Comparison of ENCODE assay signal across 8 cellular contexts in the genomic region with DNA sequence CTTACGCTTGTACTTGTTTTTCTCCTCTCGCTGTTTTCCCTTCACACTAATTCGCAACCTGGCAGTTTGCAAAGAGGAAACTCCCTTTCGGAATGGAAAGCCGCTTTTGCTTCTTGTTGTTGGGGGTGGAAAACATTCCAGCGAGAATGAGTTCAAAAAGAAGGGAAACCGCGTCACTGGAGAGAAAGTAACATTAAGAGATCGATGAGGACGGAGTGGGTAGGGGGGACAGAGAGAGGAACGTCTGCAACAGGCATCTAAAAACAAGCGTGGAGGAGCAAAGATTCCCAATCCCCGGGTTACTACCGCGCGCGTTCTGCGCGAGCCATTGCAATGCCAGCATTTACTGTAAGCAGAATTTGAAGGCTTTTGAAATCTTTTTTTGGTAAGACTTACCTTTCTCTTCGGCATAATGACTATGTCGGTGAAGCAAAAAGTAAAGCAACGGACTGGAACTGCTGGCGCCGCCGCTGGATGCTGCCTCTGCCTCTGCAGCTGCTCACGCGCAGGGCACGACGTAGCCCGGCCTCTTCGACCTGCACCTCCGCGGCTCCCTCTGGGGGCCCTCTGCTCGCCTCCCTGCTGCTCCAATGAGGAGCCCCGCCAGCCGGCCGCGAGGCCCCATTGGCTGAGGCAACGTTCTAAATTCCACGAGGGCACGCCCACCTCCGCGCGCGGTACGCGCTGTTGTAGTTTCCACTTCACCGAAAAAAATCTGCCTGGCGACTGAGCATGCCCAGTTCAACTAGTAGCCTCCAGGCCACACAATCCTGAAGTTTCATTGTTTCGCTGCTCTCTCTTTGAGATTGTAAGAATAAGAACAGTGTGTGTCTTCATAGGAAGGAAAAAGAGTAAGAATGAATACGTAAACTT. TPM values are rescaled to one million over a fixed set of nuclear protein-coding genes. Genes with fewer than 3 reads are reported as not detected.
DNase-seq lines count a peak whose midpoint lies in the region; ATAC-seq and TF ChIP-seq lines count a peak whose summit lies in the region.

A gene (minus strand): TSS at position 533 of the 873 bp plus-strand sequence.

- peak within 1 kb of the TSS; percentile 85 for H3K4me3 ChIP-seq in IMR-90 (ENCODE audit: insufficient read depth, low read depth, low read length)
- H3K4me3 ChIP-seq in PC-3 (ENCODE audit: low read length) = peak within 1 kb of the TSS; percentile 97
- H3K4me3 ChIP-seq in epithelial cell of proximal tubule (ENCODE audit: low read depth, low read length) = peak within 1 kb of the TSS; percentile 94

- peak; percentile 92 for DNase-seq in DMS 273 treated with DMSO at 0.1 percent for 48 hours (lab: John Stamatoyannopoulos, UW)
- DNase-seq in IMR-90 = peak; percentile 91
- DNase-seq in PC-3 = peak; percentile 91
- DNase-seq in activated T-cell treated with anti-CD3 and anti-CD28 coated beads, Interleukin-2, amount 50 U/mL, for 1 hour = peak; percentile 92
- no peak for DNase-seq in epithelial cell of proximal tubule (ENCODE audit: low read depth)
- DNase-seq in mucosa of gallbladder (ENCODE audit: low spot score) = peak; percentile 96
- DNase-seq in stimulated activated CD8-positive, alpha-beta memory T cell treated with anti-CD3 and anti-CD28 coated beads, Interleukin-4, amount 100 ng/mL, for 4 hours (ENCODE audit: low read depth in 2 of 2, low spot score in 1 of 2) = peak; percentile 84 to 89

- TF ChIP-seq CTCF in IMR-90 (conservative IDR thresholded peaks at IDR 0.05; ENCODE audit: low read depth, low read length) = 0 out of 2 replicates have a peak, but pooled peaks have one; percentile 9
- TF ChIP-seq CTCF in PC-3 (conservative IDR thresholded peaks at IDR 0.05; ENCODE audit: low read depth, low read length) = no peak
- TF ChIP-seq CTCF in epithelial cell of proximal tubule (conservative IDR thresholded peaks at IDR 0.05; ENCODE audit: low read depth, low read length) = peak; percentile 13

- POLR2A ChIA-PET in IMR-90 (lab: Charles Lee; ENCODE audit: unreplicated experiment) = no interaction called here
- POLR2A ChIA-PET in PC-3 (lab: Charles Lee; ENCODE audit: unreplicated experiment) = no interaction called here

- H2AFZ ChIP-seq in IMR-90 (replicated peaks; ENCODE audit: low read length, poor library complexity) (peak within 1 kb of the TSS; percentile 94), PC-3 (ENCODE audit: low read length) (peak within 1 kb of the TSS; percentile 92)

- in situ Hi-C loops in IMR-90 (cut with MboI; ENCODE audit: low sequenced_read_pairs) = no loop called here

- peaks cover 49% of the 10 kb centered on the region for H3K79me2 ChIP-seq in PC-3 (ENCODE audit: low read length)

- intact Hi-C loops in IMR-90 (cut with micrococcal nuclease) = loop anchor here (1.0 to 10.0 kb wide), 4 partner anchors 21 to 440 kb away; a partner anchor contains a TSS
- intact Hi-C loops in PC-3 (cut with micrococcal nuclease) = loop anchor here (1.0 to 5.0 kb wide), 4 partner anchors 151 to 438 kb away; a partner anchor contains a TSS

- peak; percentile 92 for ATAC-seq in GM21528 (IDR thresholded peaks at IDR 0.05; ENCODE audit: low FRiP score, unreplicated experiment)
- ATAC-seq in IMR-90 (ENCODE audit: low read depth) = peak; percentile 91
- peak; percentile 92 for ATAC-seq in PC-3

- H3K4me2 ChIP-seq in IMR-90 (ENCODE audit: low read depth, low read length) (peak within 1 kb of the TSS; percentile 80), PC-3 (ENCODE audit: low read length) (peak within 1 kb of the TSS; percentile 95)

- H3K79me1 ChIP-seq in IMR-90 (ENCODE audit: low read depth in 1 of 2, low read length in 2 of 2) = peaks cover 9 to 18% of the 10 kb centered on the region in 2 experiments; a peak in 3 of 4 replicates

- peak within 1 kb of the TSS; percentile 77 for H2AK9ac ChIP-seq in IMR-90 (replicated peaks; ENCODE audit: low read depth, low read length, poor library complexity)

- no peak within 1 kb of the TSS for H2AK5ac ChIP-seq in IMR-90 (ENCODE audit: low read depth, low read length)

- H4K8ac ChIP-seq in IMR-90 (ENCODE audit: low read depth in 2 of 2, low read length in 2 of 2) = peak within 1 kb of the TSS; percentile 43 to 45; a peak in 3 of 4 replicates

- H3K4ac ChIP-seq in IMR-90 (ENCODE audit: low read depth, low read length) = peak within 1 kb of the TSS; percentile 70

- dilution Hi-C loops in IMR-90 (cut with HindIII; ENCODE audit: low sequenced_read_pairs, unreplicated experiment) = no loop called here

- H4K5ac ChIP-seq in IMR-90 (ENCODE audit: low read depth, low read length) = peak within 1 kb of the TSS; percentile 46

- no peaks in the 10 kb centered on the region for H4K20me1 ChIP-seq in IMR-90 (ENCODE audit: insufficient read depth, low read length)
- no peaks in the 10 kb centered on the region for H4K20me1 ChIP-seq in PC-3 (ENCODE audit: low read length)

- peak within 1 kb of the TSS; percentile 55 for H2BK120ac ChIP-seq in IMR-90 (ENCODE audit: low read depth, low read length)

- H3F3A ChIP-seq in PC-3 (ENCODE audit: low read length, unreplicated experiment) = no peaks in the 10 kb centered on the region

- no peaks in the 10 kb centered on the region for H3K9me2 ChIP-seq in PC-3 (replicated peaks; ENCODE audit: low read length)

- peak within 1 kb of the TSS; percentile 89 for H3K56ac ChIP-seq in IMR-90 (ENCODE audit: extremely low read depth, insufficient read depth, low read length)

- BruUV-seq in IMR-90 (replicated peaks; lab: Mats Ljungman, UMichigan) (no TSS peak), PC-3 (replicated peaks; lab: Mats Ljungman, UMichigan) (TSS peak; percentile 75)

- H2BK15ac ChIP-seq in IMR-90 (ENCODE audit: low read depth, low read length) = no peak within 1 kb of the TSS

- no peak for TF ChIP-seq POLR2A in IMR-90 (IDR thresholded peaks at IDR 0.05; ENCODE audit: low read depth, low read length)

- H3K4me1 ChIP-seq in IMR-90 (ENCODE audit: control insufficient read depth, insufficient read depth, low read length) = no peaks in the 10 kb centered on the region
- peaks cover 30% of the 10 kb centered on the region for H3K4me1 ChIP-seq in PC-3 (ENCODE audit: insufficient read depth, low read length)

- H3K9me1 ChIP-seq in IMR-90 (ENCODE audit: insufficient read depth, low read length) = 0 out of 2 replicates have a peak, but pooled peaks cover 5% of the 10 kb centered on the region

- H3K9ac ChIP-seq in IMR-90 (ENCODE audit: low read depth, low read length) (peak within 1 kb of the TSS; percentile 87), PC-3 (ENCODE audit: low read length) (peak within 1 kb of the TSS; percentile 82)

- 0% methylated on average over 14 of the region's 51 CpGs; no CpG with 5 or more reads in 1 of the 2 experiments for WGBS in IMR-90 (ENCODE audit: extremely low coverage in 2 of 2, insufficient read length in 1 of 2), 2 experiments

- H2BK5ac ChIP-seq in IMR-90 (ENCODE audit: low read depth, low read length, poor library complexity, severe bottlenecking) = peak within 1 kb of the TSS; percentile 74

- TF ChIP-seq RAD21 in IMR-90 (IDR thresholded peaks at IDR 0.05; ENCODE audit: low read length) = no peak

- peak within 1 kb of the TSS; percentile 38; the same call in 1 of the 2 replicates for H4K91ac ChIP-seq in IMR-90 (ENCODE audit: insufficient read depth, low read depth, low read length)

- H2BK20ac ChIP-seq in IMR-90 (ENCODE audit: low read depth, low read length) = no peak within 1 kb of the TSS

- H3K18ac ChIP-seq in IMR-90 (ENCODE audit: low read depth, low read length) = peak within 1 kb of the TSS; percentile 49

- no peaks in the 10 kb centered on the region for H3K9me3 ChIP-seq in IMR-90 (ENCODE audit: control insufficient read depth, insufficient read depth, low read length)
- H3K9me3 ChIP-seq in PC-3 (ENCODE audit: low read length) = no peaks in the 10 kb centered on the region

- H3K36me3 ChIP-seq in IMR-90 (ENCODE audit: control insufficient read depth, insufficient read depth, low read length) = no peaks in the 10 kb centered on the region
- H3K36me3 ChIP-seq in PC-3 (ENCODE audit: low read depth, low read length) = no peaks in the 10 kb centered on the region

- CTCF ChIA-PET in IMR-90 (lab: Yijun Ruan, JAX) = no interaction called here
- CTCF ChIA-PET in PC-3 (lab: Charles Lee) = interaction anchor here (0.6 kb wide), 1 partner anchor 16 kb away, joined by 4 read pairs; no protein-coding TSS in a partner anchor

- no peaks in the 10 kb centered on the region for H3K27me3 ChIP-seq in IMR-90 (ENCODE audit: control insufficient read depth, insufficient read depth, low read length)
- H3K27me3 ChIP-seq in PC-3 (ENCODE audit: low read length) = no peaks in the 10 kb centered on the region

- peak within 1 kb of the TSS; percentile 20 for H3K14ac ChIP-seq in IMR-90 (replicated peaks; ENCODE audit: low read depth, low read length)

- H3K23ac ChIP-seq in IMR-90 (ENCODE audit: low read depth, low read length) = peak within 1 kb of the TSS; percentile 84

- H3K27ac ChIP-seq in IMR-90 (ENCODE audit: insufficient read depth, low read length) = peak within 1 kb of the TSS; percentile 69
- peak within 1 kb of the TSS; percentile 48 for H3K27ac ChIP-seq in PC-3 (ENCODE audit: low read length)

TF ChIP-seq in IMR-90, 13 proteins besides CTCF, POLR2A, EP300 and RAD21 (continues in another document):
- peak; percentile 70 for TF ChIP-seq RFX5 (IDR thresholded peaks at IDR 0.05; ENCODE audit: low read depth, low read length)
- TF ChIP-seq MAFK (IDR thresholded peaks at IDR 0.05; ENCODE audit: low read depth, low read length) = no peak
- TF ChIP-seq, protein P1, sequence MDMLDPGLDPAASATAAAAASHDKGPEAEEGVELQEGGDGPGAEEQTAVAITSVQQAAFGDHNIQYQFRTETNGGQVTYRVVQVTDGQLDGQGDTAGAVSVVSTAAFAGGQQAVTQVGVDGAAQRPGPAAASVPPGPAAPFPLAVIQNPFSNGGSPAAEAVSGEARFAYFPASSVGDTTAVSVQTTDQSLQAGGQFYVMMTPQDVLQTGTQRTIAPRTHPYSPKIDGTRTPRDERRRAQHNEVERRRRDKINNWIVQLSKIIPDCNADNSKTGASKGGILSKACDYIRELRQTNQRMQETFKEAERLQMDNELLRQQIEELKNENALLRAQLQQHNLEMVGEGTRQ (IDR thresholded peaks at IDR 0.05; ENCODE audit: low read depth, low read length) = peak; percentile 41; the same call in 1 of the 2 replicates
- TF ChIP-seq CEBPB (IDR thresholded peaks at IDR 0.05; ENCODE audit: low read depth, low read length) = no peak
- TF ChIP-seq MAZ (IDR thresholded peaks at IDR 0.05; ENCODE audit: borderline replicate concordance, low read depth, low read length) = peak; percentile 88; the same call in 1 of the 2 replicates
- TF ChIP-seq FOS (IDR thresholded peaks at IDR 0.05; ENCODE audit: low read depth, low read length) = 0 out of 2 replicates have a peak, but pooled peaks have one; percentile 27
- no peak for TF ChIP-seq NFE2L2 (IDR thresholded peaks at IDR 0.05; ENCODE audit: low read depth, low read length)
- no peak for TF ChIP-seq SMC3 (IDR thresholded peaks at IDR 0.05; ENCODE audit: low read depth, low read length)

RNA-seq across cellular contexts. Expression of the gene that starts here (rescaled TPM):
- total RNA-seq in IMR-90 (2012; rRNA removed) (6.8 and 22.5 TPM in 2 replicates), PC-3 (2014; rRNA removed) (101 and 113 TPM in 2 replicates), epithelial cell of proximal tubule (53.2 and 86.2 TPM in 2 replicates), mucosa of gallbladder (76.4 TPM)
- 33.5 and 35.5 TPM in 2 replicates for polyA plus RNA-seq in IMR-90 (2012; rRNA removed)
- polyA plus RNA-seq in IMR-90 (2012; cell fraction: cytosol; rRNA removed) = 5.5 and 9.6 TPM in 2 replicates
- polyA plus RNA-seq in IMR-90 (2012; cell fraction: nucleus; rRNA removed; ENCODE audit: low replicate concordance) = 4.0 and 20.6 TPM in 2 replicates
